ENCODE assay signal across 8 cellular contexts in genomic region chr1:203795382-203796222, GRCh38. TPM values are rescaled to one million over a fixed set of nuclear protein-coding genes. Genes with fewer than 3 reads are reported as not detected.
A peak's percentile ranks its signal among the peaks of the same experiment; 100 is the strongest.
DNase-seq lines count a peak whose midpoint lies in the region; ATAC-seq and TF ChIP-seq lines count a peak whose summit lies in the region.

Gene ZBED6 (plus strand): TSS chr1:203795623. CDS start chr1:203797523, 1,900 bp downstream.
Gene ZC3H11A (plus strand): TSS chr1:203795623. CDS start chr1:203817071, 21,448 bp downstream.

- peaks cover 43% of the 10 kb centered on the region for H4K20me1 ChIP-seq in SK-N-SH (ENCODE audit: insufficient read depth)

- no peak for TF ChIP-seq RAD21 in SK-N-SH (IDR thresholded peaks at IDR 0.05; ENCODE audit: low read length)

- H3K27ac ChIP-seq in SK-N-SH (ENCODE audit: low read depth in 2 of 2, low read length in 1 of 2) (peak within 1 kb of the TSS; percentile 96 to 97), suprapubic skin (peak within 1 kb of the TSS; percentile 98)

- DNase-seq in GM04503 (ENCODE audit: low read depth): peak; percentile 94
- DNase-seq in NCI-H1048 (lab: John Stamatoyannopoulos, UW): peak; percentile 100
- peak; percentile 93 for DNase-seq in SK-N-SH
- DNase-seq in activated naive CD4-positive, alpha-beta T cell treated with anti-CD3 and anti-CD28 coated beads, Interleukin-2, amount 50 U/mL, for 16 hours: peak; percentile 98
- peak; percentile 96 for DNase-seq in germinal center (ENCODE audit: low spot score)
- DNase-seq in nucleus accumbens (lab: John Stamatoyannopoulos, UW): peak; percentile 72 to 100 (median 97)
- DNase-seq in suprapubic skin (ENCODE audit: low spot score in 2 of 2): peak; percentile 100

- TF ChIP-seq POLR2A in suprapubic skin (IDR thresholded peaks at IDR 0.05): peak in 1 of 2 donors; percentile 67

- no peaks in the 10 kb centered on the region for H3K27me3 ChIP-seq in SK-N-SH (ENCODE audit: insufficient read depth)
- H3K27me3 ChIP-seq in suprapubic skin: no peaks in the 10 kb centered on the region

- TF ChIP-seq CTCF in SK-N-SH (IDR thresholded peaks at IDR 0.05) (no peak), suprapubic skin (IDR thresholded peaks at IDR 0.05) (no peak)

- WGBS in SK-N-SH (ENCODE audit: low lambda C conversion rate): 2% methylated on average over 51 of the region's 61 CpGs
- WGBS in suprapubic skin: 0% methylated on average over 28 of the region's 61 CpGs

- peak within 1 kb of the TSS; percentile 97 for H3K9ac ChIP-seq in SK-N-SH

- H3K9me2 ChIP-seq in SK-N-SH: no peaks in the 10 kb centered on the region

- POLR2A ChIA-PET in SK-N-SH (lab: Yijun Ruan, JAX): no interaction called here

- H3K36me3 ChIP-seq in SK-N-SH (replicated peaks in 1 of 2; ENCODE audit: control insufficient read depth in 1 of 2, insufficient read depth in 2 of 2, low read length in 1 of 2) (peaks cover 32 to 40% of the 10 kb centered on the region in 2 experiments), suprapubic skin (peaks cover 4% of the 10 kb centered on the region)

- H3K4me3 ChIP-seq in SK-N-SH (ENCODE audit: low read depth in 2 of 2, low read length in 1 of 2) (peak within 1 kb of the TSS; percentile 69 to 93), suprapubic skin (peak within 1 kb of the TSS; percentile 90)

- H3K9me3 ChIP-seq in SK-N-SH (no peaks in the 10 kb centered on the region), suprapubic skin (no peaks in the 10 kb centered on the region)

- H2AFZ ChIP-seq in SK-N-SH (ENCODE audit: low read depth): peak within 1 kb of the TSS; percentile 98

- H3K79me2 ChIP-seq in SK-N-SH (ENCODE audit: insufficient read depth): peaks cover 47% of the 10 kb centered on the region

- ATAC-seq in HG02571 (IDR thresholded peaks at IDR 0.05; ENCODE audit: unreplicated experiment): peak; percentile 95

- CTCF ChIA-PET in SK-N-SH (lab: Yijun Ruan, JAX): interaction anchor here (0.6 to 1.0 kb wide), 2 partner anchors 9 to 93 kb away, joined by 4 read pairs; no protein-coding TSS in a partner anchor

- TF ChIP-seq EP300 in SK-N-SH (IDR thresholded peaks at IDR 0.05; ENCODE audit: borderline replicate concordance in 1 of 2, low read depth in 1 of 2, low read length in 1 of 2) (no peak), suprapubic skin (IDR thresholded peaks at IDR 0.05) (no peak)

- peak within 1 kb of the TSS; percentile 95 for H3K4me2 ChIP-seq in SK-N-SH

- peaks cover 21 to 33% of the 10 kb centered on the region in 2 experiments; a peak in 3 of 4 replicates for H3K4me1 ChIP-seq in SK-N-SH (ENCODE audit: control insufficient read depth in 1 of 2, insufficient read depth in 2 of 2, low read depth in 1 of 2, low read length in 1 of 2)
- peaks cover 47% of the 10 kb centered on the region for H3K4me1 ChIP-seq in suprapubic skin

- peaks cover 11% of the 10 kb centered on the region for H3F3A ChIP-seq in SK-N-SH (replicated peaks; ENCODE audit: insufficient read depth)

TF ChIP-seq in SK-N-SH, 30 proteins besides CTCF, POLR2A, EP300 and RAD21 (continues in another document):
- peak; percentile 42 for TF ChIP-seq NFIC (IDR thresholded peaks at IDR 0.05; ENCODE audit: borderline replicate concordance)
- peak; percentile 17; the same call in 1 of the 2 replicates for TF ChIP-seq TCF12 (IDR thresholded peaks at IDR 0.05)
- 0 out of 2 replicates have a peak, but pooled peaks have one; percentile 13 for TF ChIP-seq PBX3 (IDR thresholded peaks at IDR 0.05)
- no peak for TF ChIP-seq NRF1 (IDR thresholded peaks at IDR 0.05; ENCODE audit: low read depth, low read length)
- no peak for TF ChIP-seq MEF2A (IDR thresholded peaks at IDR 0.05; ENCODE audit: borderline replicate concordance, low read depth)
- TF ChIP-seq FOXM1 (IDR thresholded peaks at IDR 0.05; ENCODE audit: low read depth): no peak
- peak; percentile 84 for TF ChIP-seq CHD2 (IDR thresholded peaks at IDR 0.05; ENCODE audit: low read length, partially characterized antibody)
- TF ChIP-seq SIN3A (IDR thresholded peaks at IDR 0.05; ENCODE audit: borderline replicate concordance, low read depth, low read length): peak; percentile 46; the same call in 1 of the 2 replicates
- TF ChIP-seq POLR2AphosphoS5 (IDR thresholded peaks at IDR 0.05; ENCODE audit: low read depth, low read length): 0 out of 2 replicates have a peak, but pooled peaks have one; percentile 67
- TF ChIP-seq, protein P1, sequence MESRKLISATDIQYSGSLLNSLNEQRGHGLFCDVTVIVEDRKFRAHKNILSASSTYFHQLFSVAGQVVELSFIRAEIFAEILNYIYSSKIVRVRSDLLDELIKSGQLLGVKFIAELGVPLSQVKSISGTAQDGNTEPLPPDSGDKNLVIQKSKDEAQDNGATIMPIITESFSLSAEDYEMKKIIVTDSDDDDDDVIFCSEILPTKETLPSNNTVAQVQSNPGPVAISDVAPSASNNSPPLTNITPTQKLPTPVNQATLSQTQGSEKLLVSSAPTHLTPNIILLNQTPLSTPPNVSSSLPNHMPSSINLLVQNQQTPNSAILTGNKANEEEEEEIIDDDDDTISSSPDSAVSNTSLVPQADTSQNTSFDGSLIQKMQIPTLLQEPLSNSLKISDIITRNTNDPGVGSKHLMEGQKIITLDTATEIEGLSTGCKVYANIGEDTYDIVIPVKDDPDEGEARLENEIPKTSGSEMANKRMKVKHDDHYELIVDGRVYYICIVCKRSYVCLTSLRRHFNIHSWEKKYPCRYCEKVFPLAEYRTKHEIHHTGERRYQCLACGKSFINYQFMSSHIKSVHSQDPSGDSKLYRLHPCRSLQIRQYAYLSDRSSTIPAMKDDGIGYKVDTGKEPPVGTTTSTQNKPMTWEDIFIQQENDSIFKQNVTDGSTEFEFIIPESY (IDR thresholded peaks at IDR 0.05; ENCODE audit: borderline replicate concordance, low read depth): no peak
- no peak for TF ChIP-seq GATA2 (CRISPR knock-in tag; IDR thresholded peaks at IDR 0.05)
- peak; percentile 82 for TF ChIP-seq MAX (IDR thresholded peaks at IDR 0.05; ENCODE audit: low read depth)
- peak; percentile 60 for TF ChIP-seq GABPA (IDR thresholded peaks at IDR 0.05; ENCODE audit: low read depth)
- no peak for TF ChIP-seq RCOR1 (IDR thresholded peaks at IDR 0.05; ENCODE audit: low read length)
- TF ChIP-seq, protein P2, sequence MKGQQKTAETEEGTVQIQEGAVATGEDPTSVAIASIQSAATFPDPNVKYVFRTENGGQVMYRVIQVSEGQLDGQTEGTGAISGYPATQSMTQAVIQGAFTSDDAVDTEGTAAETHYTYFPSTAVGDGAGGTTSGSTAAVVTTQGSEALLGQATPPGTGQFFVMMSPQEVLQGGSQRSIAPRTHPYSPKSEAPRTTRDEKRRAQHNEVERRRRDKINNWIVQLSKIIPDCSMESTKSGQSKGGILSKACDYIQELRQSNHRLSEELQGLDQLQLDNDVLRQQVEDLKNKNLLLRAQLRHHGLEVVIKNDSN (IDR thresholded peaks at IDR 0.05; ENCODE audit: borderline replicate concordance, low read depth): peak; percentile 97
- no peak for TF ChIP-seq RXRA (IDR thresholded peaks at IDR 0.05; ENCODE audit: borderline replicate concordance, low read depth)
- TF ChIP-seq FOXJ3 (CRISPR knock-in tag; IDR thresholded peaks at IDR 0.05): no peak
- no peak for TF ChIP-seq EZH2phosphoT487 (IDR thresholded peaks at IDR 0.05; ENCODE audit: borderline replicate concordance, low read depth)
- TF ChIP-seq JUND (IDR thresholded peaks at IDR 0.05): no peak
- no peak; the same call in 1 of the 2 replicates for TF ChIP-seq ELF1 (IDR thresholded peaks at IDR 0.05)

RNA-seq across cellular contexts. Expression of gene ZBED6, which starts in this region (rescaled TPM):
- polyA plus RNA-seq in SK-N-SH (2012; rRNA removed): 2.5 and 3.2 TPM in 2 replicates
- 1.6 and 2.4 TPM in 2 replicates for polyA plus RNA-seq in SK-N-SH (2012; cell fraction: cytosol; rRNA removed)
- polyA plus RNA-seq in SK-N-SH (2012; cell fraction: nucleus; rRNA removed): 3.7 and 6.8 TPM in 2 replicates
- total RNA-seq in suprapubic skin: 10 to 100 TPM; 19.2 to 76.7 (median 30.3) TPM

RNA-seq across cellular contexts. Expression of gene ZC3H11A, which starts in this region (rescaled TPM):
- polyA plus RNA-seq in SK-N-SH (2012; rRNA removed): 38.0 and 49.6 TPM in 2 replicates
- 46.4 and 51.3 TPM in 2 replicates for polyA plus RNA-seq in SK-N-SH (2012; cell fraction: cytosol; rRNA removed)
- 59.8 and 83.2 TPM in 2 replicates for polyA plus RNA-seq in SK-N-SH (2012; cell fraction: nucleus; rRNA removed)
- total RNA-seq in suprapubic skin: 100 to 1,000 TPM in 3 of 4 donors, 10 to 100 TPM in 1; 99.8 to 153 (median 110) TPM

Comparison
In these comparisons a context has a peak if more than half of its experiments do, and no peak if none do; other contexts are left out.
1. Peak in every context shown above with its lines: DNase-seq, ATAC-seq, H3K4me3 ChIP-seq and H3K27ac ChIP-seq.